ENCODE assay signal across 8 cellular contexts in genomic region chr11:82960000-82960778, GRCh38. TPM values are rescaled to one million over a fixed set of nuclear protein-coding genes. Genes with fewer than 3 reads are reported as not detected.
DNase-seq lines count a peak whose midpoint lies in the region; ATAC-seq, FAIRE-seq and TF ChIP-seq lines count a peak whose summit lies in the region.

No MANE protein-coding gene starts in this region.

- H3K27me3 ChIP-seq in SJCRH30 (no peaks in the 10 kb centered on the region), SK-N-SH (ENCODE audit: insufficient read depth) (no peaks in the 10 kb centered on the region)

- no peak overlapping the region for H3K9ac ChIP-seq in SK-N-SH

- H3K4me1 ChIP-seq in SJCRH30: peaks cover 9% of the 10 kb centered on the region
- no peaks in the 10 kb centered on the region; a peak in 1 of 4 replicates for H3K4me1 ChIP-seq in SK-N-SH (ENCODE audit: control insufficient read depth in 1 of 2, insufficient read depth in 2 of 2, low read depth in 1 of 2, low read length in 1 of 2)

- H3K27ac ChIP-seq in SJCRH30 (no peak overlapping the region), SK-N-SH (ENCODE audit: low read depth in 2 of 2, low read length in 1 of 2) (no peak overlapping the region)

- H3K36me3 ChIP-seq in SJCRH30: no peaks in the 10 kb centered on the region
- H3K36me3 ChIP-seq in SK-N-SH (replicated peaks in 1 of 2; ENCODE audit: control insufficient read depth in 1 of 2, insufficient read depth in 2 of 2, low read length in 1 of 2): no peaks in the 10 kb centered on the region

- CTCF ChIA-PET in SK-N-SH (lab: Yijun Ruan, JAX): interaction anchor here (0.9 to 1.5 kb wide), 2 partner anchors 14 to 33 kb away, joined by 3 to 4 read pairs; no protein-coding TSS in a partner anchor

- FAIRE-seq in GM18507 (lab: Jason Lieb, UNC): peak; percentile 55

- no peaks in the 10 kb centered on the region; the same call in 1 of the 2 replicates for H3K9me3 ChIP-seq in SJCRH30 (replicated peaks)
- no peaks in the 10 kb centered on the region for H3K9me3 ChIP-seq in SK-N-SH

- ATAC-seq in GM21390 (IDR thresholded peaks at IDR 0.05; ENCODE audit: unreplicated experiment) (peak; percentile 87), HG03520 (IDR thresholded peaks at IDR 0.05; ENCODE audit: unreplicated experiment) (peak; percentile 92)

- no peak for TF ChIP-seq RAD21 in SK-N-SH (IDR thresholded peaks at IDR 0.05; ENCODE audit: low read length)

- no peaks in the 10 kb centered on the region for H3K9me2 ChIP-seq in SK-N-SH

- H3K79me2 ChIP-seq in SK-N-SH (ENCODE audit: insufficient read depth): no peaks in the 10 kb centered on the region

- no peak for TF ChIP-seq EP300 in SK-N-SH (IDR thresholded peaks at IDR 0.05; ENCODE audit: borderline replicate concordance in 1 of 2, low read depth in 1 of 2, low read length in 1 of 2)

- WGBS in SK-N-SH (ENCODE audit: low lambda C conversion rate): 78% methylated on average over 5 of the region's 5 CpGs

- DNase-seq in GM18507 (ENCODE audit: extremely low spot score, insufficient read length, low read depth) (peak; percentile 12), occipital lobe (lab: John Stamatoyannopoulos, UW) (no peak), cerebellar nuclear complex (lab: John Stamatoyannopoulos, UW) (no peak), SJCRH30 (no peak), SK-N-SH (no peak)
- DNase-seq in effector CD4-positive, alpha-beta T cell: peak; percentile 30

- no peak for TF ChIP-seq CTCF in SK-N-SH (IDR thresholded peaks at IDR 0.05)

- H3F3A ChIP-seq in SK-N-SH (replicated peaks; ENCODE audit: insufficient read depth): no peaks in the 10 kb centered on the region

- no peaks in the 10 kb centered on the region for H4K20me1 ChIP-seq in SK-N-SH (ENCODE audit: insufficient read depth)

- no peak overlapping the region for H2AFZ ChIP-seq in SK-N-SH (ENCODE audit: low read depth)

- H3K4me3 ChIP-seq in SJCRH30 (no peak overlapping the region), SK-N-SH (ENCODE audit: low read depth in 2 of 2, low read length in 1 of 2) (no peak overlapping the region)

- H3K4me2 ChIP-seq in SK-N-SH: no peak overlapping the region

- POLR2A ChIA-PET in SK-N-SH (lab: Yijun Ruan, JAX): no interaction called here

TF ChIP-seq in SK-N-SH, 30 proteins besides CTCF, POLR2A, EP300 and RAD21:
- TF ChIP-seq NRF1 (IDR thresholded peaks at IDR 0.05; ENCODE audit: low read depth, low read length) (no peak), FOSL2 (IDR thresholded peaks at IDR 0.05; ENCODE audit: borderline replicate concordance, low read depth) (no peak), REST (IDR thresholded peaks at IDR 0.05; ENCODE audit: low read depth, low read length) (no peak), FOXJ3 (CRISPR knock-in tag; IDR thresholded peaks at IDR 0.05) (no peak), USF2 (IDR thresholded peaks at IDR 0.05; ENCODE audit: borderline replicate concordance, low read depth, low read length) (no peak), GABPA (IDR thresholded peaks at IDR 0.05; ENCODE audit: low read depth) (no peak), NFIC (IDR thresholded peaks at IDR 0.05; ENCODE audit: borderline replicate concordance) (no peak), SIN3A (IDR thresholded peaks at IDR 0.05; ENCODE audit: borderline replicate concordance, low read depth, low read length) (no peak), JUND (IDR thresholded peaks at IDR 0.05) (no peak), GATA2 (CRISPR knock-in tag; IDR thresholded peaks at IDR 0.05) (no peak), USF1 (IDR thresholded peaks at IDR 0.05; ENCODE audit: borderline replicate concordance, low read depth) (no peak), MAX (IDR thresholded peaks at IDR 0.05; ENCODE audit: low read depth) (no peak), SMC3 (IDR thresholded peaks at IDR 0.05; ENCODE audit: low read depth, low read length) (no peak), FOXM1 (IDR thresholded peaks at IDR 0.05; ENCODE audit: low read depth) (no peak), PBX3 (IDR thresholded peaks at IDR 0.05) (no peak), POLR2AphosphoS5 (IDR thresholded peaks at IDR 0.05; ENCODE audit: low read depth, low read length) (no peak), RFX5 (IDR thresholded peaks at IDR 0.05; ENCODE audit: low read length) (no peak), IRF3 (IDR thresholded peaks at IDR 0.05; ENCODE audit: low read depth, low read length) (no peak), RXRA (IDR thresholded peaks at IDR 0.05; ENCODE audit: borderline replicate concordance, low read depth) (no peak)

RNA-seq across cellular contexts. Expression of gene DDIAS, which starts 58.7 kb away (rescaled TPM):
- total RNA-seq in occipital lobe: 2.2 TPM
- 56.7 and 58.7 TPM in 2 replicates for total RNA-seq in SJCRH30 (2014; rRNA removed; shearing (Covaris generic))
- 4.4 and 4.5 TPM in 2 replicates for polyA plus RNA-seq in SK-N-SH (2012; rRNA removed)
- polyA plus RNA-seq in SK-N-SH (2012; cell fraction: cytosol; rRNA removed): 4.8 and 6.4 TPM in 2 replicates
- polyA plus RNA-seq in SK-N-SH (2012; cell fraction: nucleus; rRNA removed): 1.5 and 3.1 TPM in 2 replicates

RNA-seq across cellular contexts. Expression of gene PRCP, which starts 60.0 kb away (rescaled TPM):
- 29.8 TPM for total RNA-seq in occipital lobe
- total RNA-seq in SJCRH30 (2014; rRNA removed; shearing (Covaris generic)): 65.8 and 72.1 TPM in 2 replicates
- polyA plus RNA-seq in SK-N-SH (2012; rRNA removed): 65.0 and 91.7 TPM in 2 replicates
- polyA plus RNA-seq in SK-N-SH (2012; cell fraction: cytosol; rRNA removed): 87.4 and 92.1 TPM in 2 replicates
- polyA plus RNA-seq in SK-N-SH (2012; cell fraction: nucleus; rRNA removed): 20.3 and 45.9 TPM in 2 replicates

Comparison
In these comparisons a context has a peak if more than half of its experiments do, and no peak if none do; other contexts are left out.
1. DNase-seq: peak in GM18507 (single experiment) and effector CD4-positive, alpha-beta T cell (single experiment); none in occipital lobe (single experiment), cerebellar nuclear complex (0 of 2), SJCRH30 (0 of 2) and SK-N-SH (single experiment).
2. RNA of gene DDIAS, which starts 58.7 kb away (total RNA-seq): 56.7 to 58.7 TPM in SJCRH30; 2.2 TPM in occipital lobe (single experiment); every median in the first group is over 10 times any median in the second.